Comparison of ENCODE assay signal across 8 cellular contexts in the genomic region with DNA sequence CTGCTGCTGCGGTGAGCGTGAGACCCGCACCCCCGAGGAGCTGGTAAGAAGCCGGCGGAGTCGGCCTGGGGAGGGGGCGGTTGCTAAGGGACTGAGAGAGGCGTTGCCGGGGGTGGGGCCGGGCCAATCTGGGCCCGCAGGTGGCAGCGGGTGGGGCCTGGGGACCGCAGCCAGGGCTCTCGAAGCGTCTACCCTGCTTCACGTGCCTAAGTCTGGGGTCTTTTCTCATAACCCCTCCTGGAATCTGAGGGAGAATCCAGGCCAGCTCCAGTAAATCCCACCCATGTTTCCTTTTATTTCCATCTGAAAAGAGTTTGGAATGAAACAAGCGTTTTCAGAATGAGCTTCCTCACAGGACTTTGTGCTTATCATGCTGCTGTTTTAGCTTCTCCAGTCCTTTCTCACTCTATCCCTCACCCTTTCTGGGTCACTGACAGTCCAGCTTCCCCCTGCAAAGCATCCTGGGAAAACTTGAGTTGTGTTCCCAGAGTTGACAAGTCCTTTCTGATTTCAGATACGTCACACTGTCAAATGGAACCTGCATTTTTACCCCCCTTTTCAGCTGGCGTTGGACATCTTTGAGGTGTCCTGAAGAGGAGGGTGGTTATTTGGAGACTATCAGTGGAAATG. TPM values are rescaled to one million over a fixed set of nuclear protein-coding genes. Genes with fewer than 3 reads are reported as not detected.
DNase-seq lines count a peak whose midpoint lies in the region; ATAC-seq, FAIRE-seq and TF ChIP-seq lines count a peak whose summit lies in the region.
"Had no signal": no experiment of that assay in that cellular context is flagged by ENCODE, and none has a peak within 500 bp of the region (broad histone marks: within the 10 kb centered on the region; RNA-seq: fewer than 3 reads in every experiment).

No MANE protein-coding gene starts in this region.

- no peaks in the 10 kb centered on the region for H3K36me3 ChIP-seq in pancreas

- no peak for TF ChIP-seq POLR2A in H54 (IDR thresholded peaks at IDR 0.05; ENCODE audit: low read depth, low read length)

- peak; percentile 9 for ATAC-seq in GM19468 (IDR thresholded peaks at IDR 0.05; ENCODE audit: extremely low read depth, unreplicated experiment)
- peak; percentile 38 for ATAC-seq in HG03521 (IDR thresholded peaks at IDR 0.05; ENCODE audit: unreplicated experiment)
- ATAC-seq in activated CD4-positive, CD25-positive, alpha-beta regulatory T cell treated with anti-CD3 and anti-CD28 coated beads, Interleukin-2, amount 50 U/mL, for 24 hours, result peak; percentile 59
- ATAC-seq in pancreas, result peak; percentile 51 to 62 (median 61)

- peak overlapping the region; percentile 92 to 99 (median 94) for H3K27ac ChIP-seq in pancreas

- no peak for FAIRE-seq in pancreas (lab: Jason Lieb, UNC)
- FAIRE-seq in H54 (lab: Jason Lieb, UNC), result no peak
- FAIRE-seq: colon had no signal

- intact Hi-C loops in pancreas (cut with DNase I), result no loop called here

- in situ Hi-C loops in G401 (cut with HindIII; ENCODE audit: low sequenced_read_pairs), result no loop called here

- H3K9me3 ChIP-seq in pancreas, result no peaks in the 10 kb centered on the region

- 0% methylated on average over 13 to 20 of the region's 20 CpGs for WGBS in pancreas, 2 donors

- H3K4me3 ChIP-seq in pancreas, result peak overlapping the region; percentile 34 to 81 (median 66)

- peak; percentile 66 for DNase-seq in G401 (ENCODE audit: low spot score)
- peak; percentile 59 for DNase-seq in globus pallidus (ENCODE audit: low spot score)
- peak in 1 of 6 donors; percentile 40 for DNase-seq in pancreas
- no peak for DNase-seq in H54 (ENCODE audit: insufficient read length, low spot score)

- H3K27me3 ChIP-seq in pancreas, result no peaks in the 10 kb centered on the region

- H3K4me1 ChIP-seq in pancreas, result peaks cover 7 to 37% (median 21%) of the 10 kb centered on the region in 3 donors

- TF ChIP-seq CTCF in pancreas (IDR thresholded peaks at IDR 0.05), result no peak

RNA-seq across cellular contexts. Expression of a gene that starts 0.4 kb away (rescaled TPM):
- 1.8 and 6.8 TPM in 2 replicates for total RNA-seq in G401 (2014; rRNA removed; shearing (Covaris generic))
- 10 to 100 TPM in 1 of 6 donors, 1 to 10 TPM in 5; 4.3 to 12.3 (median 6.0) TPM for total RNA-seq in pancreas
- polyA plus RNA-seq in pancreas, result 10 to 100 TPM; 13.6 to 16.8 TPM

RNA-seq across cellular contexts. Expression of a gene that starts 0.7 kb away (rescaled TPM):
- total RNA-seq in G401 (2014; rRNA removed; shearing (Covaris generic)), result 26.3 and 34.4 TPM in 2 replicates
- total RNA-seq in pancreas, result 10 to 100 TPM; 12.7 to 18.2 (median 15.6) TPM
- polyA plus RNA-seq in pancreas, result 10 to 100 TPM in 1 of 2 donors, 1 to 10 TPM in 1; 9.6 to 19.1 TPM

RNA-seq across cellular contexts. Expression of a gene that starts 41.2 kb away (rescaled TPM):
- total RNA-seq in G401 (2014; rRNA removed; shearing (Covaris generic)), result not detected in 2 replicates
- total RNA-seq in pancreas, result under 1 TPM in 1 of 6 donors, not detected in 5; 0.24 TPM
- polyA plus RNA-seq in pancreas, result 1 to 10 TPM in 1 of 2 donors, under 1 TPM in 1; 0.28 to 1.3 TPM

RNA-seq across cellular contexts. Expression of a gene that starts 44.4 kb away (rescaled TPM):
- not detected in 2 replicates for total RNA-seq in G401 (2014; rRNA removed; shearing (Covaris generic))
- under 1 TPM in 1 of 6 donors, not detected in 5; 0.37 TPM for total RNA-seq in pancreas
- 1 to 10 TPM in 1 of 2 donors, under 1 TPM in 1; 0.85 to 1.4 TPM for polyA plus RNA-seq in pancreas

RNA-seq across cellular contexts. Expression of a gene that starts 52.3 kb away (rescaled TPM):
- not detected in 2 replicates for total RNA-seq in G401 (2014; rRNA removed; shearing (Covaris generic))
- 1 to 10 TPM in 1 of 6 donors, under 1 TPM in 2, not detected in 3; 0.28 to 1.5 (median 0.31) TPM for total RNA-seq in pancreas
- polyA plus RNA-seq in pancreas, result 1 to 10 TPM in 1 of 2 donors, under 1 TPM in 1; 0.95 to 1.6 TPM

Comparison
In these comparisons a context has a peak if more than half of its experiments do, and no peak if none do; other contexts are left out.
1. ATAC-seq: peak in every context shown above with its lines; median percentile 61 in pancreas; 59 in activated CD4-positive, CD25-positive, alpha-beta regulatory T cell treated with anti-CD3 and anti-CD28 coated beads, Interleukin-2, amount 50 U/mL, for 24 hours; 38 in HG03521; 9 in GM19468.